8 cellular contexts compared by ENCODE assay signal in genomic region chr12:123389560-123390351, GRCh38. TPM values are rescaled to one million over a fixed set of nuclear protein-coding genes. Genes with fewer than 3 reads are reported as not detected.
DNase-seq lines count a peak whose midpoint lies in the region; ATAC-seq and TF ChIP-seq lines count a peak whose summit lies in the region.

No MANE protein-coding gene starts in this region.

- no peaks in the 10 kb centered on the region for H3K9me3 ChIP-seq in esophagus muscularis mucosa

- peaks cover 42% of the 10 kb centered on the region for H3K36me3 Mint-ChIP-seq in activated CD8-positive, alpha-beta T cell treated with anti-CD3 and anti-CD28 coated beads, Interleukin-2, amount 10 ng/mL, durations not matched to agents 7 days and 5 days (ENCODE audit: low read depth)
- H3K36me3 Mint-ChIP-seq in natural killer cell treated with Interleukin-12 subunit alpha and Interleukin-12 subunit beta and Interleukin-15 and Interleukin-18, amount 100 ng/mL, for 72 hours = peaks cover 19% of the 10 kb centered on the region

- H3K4me3 Mint-ChIP-seq in activated CD8-positive, alpha-beta T cell treated with anti-CD3 and anti-CD28 coated beads, Interleukin-2, amount 10 ng/mL, durations not matched to agents 7 days and 5 days = peak overlapping the region; percentile 83
- peak overlapping the region; percentile 94 for H3K4me3 Mint-ChIP-seq in natural killer cell treated with Interleukin-12 subunit alpha and Interleukin-12 subunit beta and Interleukin-15 and Interleukin-18, amount 100 ng/mL, for 72 hours

- peaks cover 41 to 73% (median 70%) of the 10 kb centered on the region in 4 donors for H3K4me1 ChIP-seq in esophagus muscularis mucosa

- CTCF ChIA-PET in activated CD8-positive, alpha-beta T cell treated with anti-CD3 and anti-CD28 coated beads, Interleukin-2, amount 10 ng/mL, durations not matched to agents 7 days and 5 days (lab: Charles Lee) = interaction anchor here (1.7 to 2.1 kb wide), 2 partner anchors 19 to 24 kb away, joined by 4 to 6 read pairs; no protein-coding TSS in a partner anchor

- peak overlapping the region; percentile 73 for H3K27ac ChIP-seq in HL-60 (replicated peaks)
- H3K27ac ChIP-seq in esophagus muscularis mucosa (replicated peaks in 1 of 4) = peak overlapping the region; percentile 89 to 96 (median 92)

- H3K27ac Mint-ChIP-seq in activated CD8-positive, alpha-beta T cell treated with anti-CD3 and anti-CD28 coated beads, Interleukin-2, amount 10 ng/mL, durations not matched to agents 7 days and 5 days = peak overlapping the region; percentile 82
- H3K27ac Mint-ChIP-seq in natural killer cell treated with Interleukin-12 subunit alpha and Interleukin-12 subunit beta and Interleukin-15 and Interleukin-18, amount 100 ng/mL, for 72 hours = peak overlapping the region; percentile 88 to 91

- ATAC-seq in activated CD8-positive, alpha-beta T cell treated with anti-CD3 and anti-CD28 coated beads, Interleukin-2, amount 10 ng/mL, durations not matched to agents 7 days and 5 days = peak; percentile 21
- ATAC-seq in natural killer cell treated with Interleukin-12 subunit alpha and Interleukin-12 subunit beta and Interleukin-15 and Interleukin-18, amount 100 ng/mL, for 72 hours = peak; percentile 7 to 48
- ATAC-seq in HG03378 (IDR thresholded peaks at IDR 0.05; ENCODE audit: unreplicated experiment) = no peak

- H3K27me3 ChIP-seq in HL-60 (ENCODE audit: insufficient read depth, poor library complexity, severe bottlenecking) (no peaks in the 10 kb centered on the region), esophagus muscularis mucosa (no peaks in the 10 kb centered on the region)

- no peak for TF ChIP-seq POLR2A in esophagus muscularis mucosa (IDR thresholded peaks at IDR 0.05; ENCODE audit: low read depth)

- TF ChIP-seq EP300 in esophagus muscularis mucosa (IDR thresholded peaks at IDR 0.05) = no peak

- peaks cover 50% of the 10 kb centered on the region for H3K4me1 Mint-ChIP-seq in activated CD8-positive, alpha-beta T cell treated with anti-CD3 and anti-CD28 coated beads, Interleukin-2, amount 10 ng/mL, durations not matched to agents 7 days and 5 days (ENCODE audit: low read depth)
- peaks cover 40 to 48% of the 10 kb centered on the region in 2 donors for H3K4me1 Mint-ChIP-seq in natural killer cell treated with Interleukin-12 subunit alpha and Interleukin-12 subunit beta and Interleukin-15 and Interleukin-18, amount 100 ng/mL, for 72 hours (ENCODE audit: low read depth in 2 of 2)

- intact Hi-C loops in esophagus muscularis mucosa (cut with DNase I) = loop anchor here (5.0 kb wide), 1 partner anchor 68 kb away; the partner anchor contains the start of gene SNRNP35

- no peaks in the 10 kb centered on the region for H3K27me3 Mint-ChIP-seq in activated CD8-positive, alpha-beta T cell treated with anti-CD3 and anti-CD28 coated beads, Interleukin-2, amount 10 ng/mL, durations not matched to agents 7 days and 5 days (ENCODE audit: low read depth)
- H3K27me3 Mint-ChIP-seq in natural killer cell treated with Interleukin-12 subunit alpha and Interleukin-12 subunit beta and Interleukin-15 and Interleukin-18, amount 100 ng/mL, for 72 hours = no peaks in the 10 kb centered on the region

- no peaks in the 10 kb centered on the region for H3K9me3 Mint-ChIP-seq in activated CD8-positive, alpha-beta T cell treated with anti-CD3 and anti-CD28 coated beads, Interleukin-2, amount 10 ng/mL, durations not matched to agents 7 days and 5 days (ENCODE audit: insufficient read depth)
- H3K9me3 Mint-ChIP-seq in natural killer cell treated with Interleukin-12 subunit alpha and Interleukin-12 subunit beta and Interleukin-15 and Interleukin-18, amount 100 ng/mL, for 72 hours = no peaks in the 10 kb centered on the region

- DNase-seq in activated T-cell treated with anti-CD3 and anti-CD28 coated beads for 48 hours (ENCODE audit: low read depth) (peak; percentile 25), activated T-cell treated with anti-CD3 and anti-CD28 coated beads for 4 hours (no peak), HL-60 (ENCODE audit: low read depth in 1 of 2, low spot score in 1 of 2) (peak in 1 of 2 experiments; percentile 17), esophagus muscularis mucosa (ENCODE audit: extremely low spot score) (no peak), AML-193 (lab: John Stamatoyannopoulos, UW) (no peak)
- DNase-seq in activated CD8-positive, alpha-beta T cell treated with anti-CD3 and anti-CD28 coated beads, Interleukin-2, amount 10 ng/mL, durations not matched to agents 7 days and 5 days = peak; percentile 34
- peak; percentile 65 for DNase-seq in natural killer cell treated with Interleukin-12 subunit alpha and Interleukin-12 subunit beta and Interleukin-15 and Interleukin-18, amount 100 ng/mL, for 72 hours (ENCODE audit: low spot score)

- peaks cover 27 to 42% (median 35%) of the 10 kb centered on the region in 4 donors for H3K36me3 ChIP-seq in esophagus muscularis mucosa

- POLR2A ChIA-PET in activated CD8-positive, alpha-beta T cell treated with anti-CD3 and anti-CD28 coated beads, Interleukin-2, amount 10 ng/mL, durations not matched to agents 7 days and 5 days (lab: Charles Lee) = interaction anchor here (1.2 kb wide), 1 partner anchor 16 kb away, joined by 3 read pairs; no protein-coding TSS in a partner anchor

- WGBS in esophagus muscularis mucosa = under 1% methylated on average over 33 of the region's 66 CpGs

- H3K4me3 ChIP-seq in HL-60 (replicated peaks; ENCODE audit: insufficient read depth, low read length) (peak overlapping the region; percentile 64), esophagus muscularis mucosa (peak overlapping the region; percentile 77 to 88 (median 77))

- no peak for TF ChIP-seq CTCF in HL-60 (IDR thresholded peaks at IDR 0.05; ENCODE audit: insufficient read depth, low read length)
- TF ChIP-seq CTCF in esophagus muscularis mucosa (IDR thresholded peaks at IDR 0.05) = no peak

RNA-seq across cellular contexts. Expression of gene KMT5A, which starts 5.8 kb away (rescaled TPM):
- total RNA-seq in activated CD8-positive, alpha-beta T cell treated with anti-CD3 and anti-CD28 coated beads, Interleukin-2, amount 10 ng/mL, durations not matched to agents 7 days and 5 days = 10 to 100 TPM; 78.5 to 85.1 TPM
- 100 to 1,000 TPM in 1 of 4 donors, 10 to 100 TPM in 3; 49.4 to 106 (median 70.2) TPM for total RNA-seq in esophagus muscularis mucosa
- total RNA-seq in natural killer cell treated with Interleukin-12 subunit alpha and Interleukin-12 subunit beta and Interleukin-15 and Interleukin-18, amount 100 ng/mL, for 72 hours = 10 to 100 TPM; 67.2 to 95.6 TPM

RNA-seq across cellular contexts. Expression of gene SBNO1, which starts 25.1 kb away (rescaled TPM):
- total RNA-seq in activated CD8-positive, alpha-beta T cell treated with anti-CD3 and anti-CD28 coated beads, Interleukin-2, amount 10 ng/mL, durations not matched to agents 7 days and 5 days = 10 to 100 TPM; 38.9 to 39.9 TPM
- 10 to 100 TPM; 26.7 to 31.8 (median 29.9) TPM for total RNA-seq in esophagus muscularis mucosa
- total RNA-seq in natural killer cell treated with Interleukin-12 subunit alpha and Interleukin-12 subunit beta and Interleukin-15 and Interleukin-18, amount 100 ng/mL, for 72 hours = 10 to 100 TPM; 44.8 to 49.0 TPM

RNA-seq across cellular contexts. Expression of gene RILPL2, which starts 46.7 kb away (rescaled TPM):
- 1 to 10 TPM; 4.7 to 5.1 TPM for total RNA-seq in activated CD8-positive, alpha-beta T cell treated with anti-CD3 and anti-CD28 coated beads, Interleukin-2, amount 10 ng/mL, durations not matched to agents 7 days and 5 days
- 1 to 10 TPM; 5.4 to 7.6 (median 5.8) TPM for total RNA-seq in esophagus muscularis mucosa
- 10 to 100 TPM in 1 of 2 donors, 1 to 10 TPM in 1; 9.7 to 12.2 TPM for total RNA-seq in natural killer cell treated with Interleukin-12 subunit alpha and Interleukin-12 subunit beta and Interleukin-15 and Interleukin-18, amount 100 ng/mL, for 72 hours

Comparison
In these comparisons a context has a peak if more than half of its experiments do, and no peak if none do; other contexts are left out.
1. DNase-seq: peak in activated T-cell treated with anti-CD3 and anti-CD28 coated beads for 48 hours (single experiment), activated CD8-positive, alpha-beta T cell treated with anti-CD3 and anti-CD28 coated beads, Interleukin-2, amount 10 ng/mL, durations not matched to agents 7 days and 5 days (single experiment) and natural killer cell treated with Interleukin-12 subunit alpha and Interleukin-12 subunit beta and Interleukin-15 and Interleukin-18, amount 100 ng/mL, for 72 hours (single experiment); none in activated T-cell treated with anti-CD3 and anti-CD28 coated beads for 4 hours (single experiment), esophagus muscularis mucosa (single experiment) and AML-193 (0 of 2).